In genomic region chr4:183960021-183960420, GRCh38 we compare ENCODE assay signal across 8 cellular contexts. TPM values are rescaled to one million over a fixed set of nuclear protein-coding genes. Genes with fewer than 3 reads are reported as not detected.
A peak's percentile ranks its signal among the peaks of the same experiment; 100 is the strongest.
DNase-seq lines count a peak whose midpoint lies in the region; ATAC-seq, FAIRE-seq and TF ChIP-seq lines count a peak whose summit lies in the region.

No MANE protein-coding gene starts in this region.

- intact Hi-C loops in pancreas (cut with DNase I) = no loop called here

- no peak overlapping the region for H3K4me3 ChIP-seq in fibroblast of mammary gland (ENCODE audit: control insufficient read depth, low read depth, low read length)
- peak overlapping the region in 2 of 4 donors; percentile 0 to 7 for H3K4me3 ChIP-seq in pancreas

- 19 to 23% methylated on average over 8 of the region's 8 CpGs for WGBS in pancreas, 2 donors

- H3K36me3 ChIP-seq in pancreas = no peaks in the 10 kb centered on the region

- FAIRE-seq in pancreas (lab: Jason Lieb, UNC) = no peak

- no peak for TF ChIP-seq CTCF in fibroblast of mammary gland (conservative IDR thresholded peaks at IDR 0.05; ENCODE audit: control insufficient read depth, insufficient read depth, low read depth, low read length)
- TF ChIP-seq CTCF in pancreas (IDR thresholded peaks at IDR 0.05) = no peak

- ATAC-seq in pancreas (peak; percentile 96 to 99 (median 98)), HG02884 (IDR thresholded peaks at IDR 0.05; ENCODE audit: unreplicated experiment) (no peak), HG02623 (IDR thresholded peaks at IDR 0.05; ENCODE audit: unreplicated experiment) (no peak), HG02759 (IDR thresholded peaks at IDR 0.05; ENCODE audit: unreplicated experiment) (no peak)

- H3K27me3 ChIP-seq in pancreas = no peaks in the 10 kb centered on the region

- peak overlapping the region in 1 of 4 donors; percentile 28 for H3K27ac ChIP-seq in pancreas

- H3K9me3 ChIP-seq in pancreas = no peaks in the 10 kb centered on the region

- peak; percentile 2 for DNase-seq in GOT3 (lab: John Stamatoyannopoulos, UW)
- peak; percentile 11 for DNase-seq in NCI-H69 (lab: John Stamatoyannopoulos, UW)
- DNase-seq in fibroblast of mammary gland (ENCODE audit: low read depth) = peak; percentile 74
- peak in 5 of 6 donors; percentile 54 to 81 (median 77) for DNase-seq in pancreas
- DNase-seq in hepatic stellate cell (ENCODE audit: low spot score) = no peak

- H3K4me1 ChIP-seq in pancreas = peaks cover 0 to 10% (median 0%) of the 10 kb centered on the region in 3 donors

RNA-seq across cellular contexts. Expression of gene STOX2, which starts 54.9 kb away (rescaled TPM):
- total RNA-seq in pancreas = 10 to 100 TPM in 2 of 6 donors, 1 to 10 TPM in 4; 6.1 to 11.9 (median 9.3) TPM
- 1 to 10 TPM; 3.5 to 4.2 TPM for polyA plus RNA-seq in pancreas

Comparison
In these comparisons a context has a peak if more than half of its experiments do, and no peak if none do; other contexts are left out.
1. ATAC-seq: peak in pancreas (4 of 4); none in HG02884 (single experiment), HG02623 (single experiment) and HG02759 (single experiment).